Comparison of ENCODE assay signal across 8 cellular contexts in the genomic region with DNA sequence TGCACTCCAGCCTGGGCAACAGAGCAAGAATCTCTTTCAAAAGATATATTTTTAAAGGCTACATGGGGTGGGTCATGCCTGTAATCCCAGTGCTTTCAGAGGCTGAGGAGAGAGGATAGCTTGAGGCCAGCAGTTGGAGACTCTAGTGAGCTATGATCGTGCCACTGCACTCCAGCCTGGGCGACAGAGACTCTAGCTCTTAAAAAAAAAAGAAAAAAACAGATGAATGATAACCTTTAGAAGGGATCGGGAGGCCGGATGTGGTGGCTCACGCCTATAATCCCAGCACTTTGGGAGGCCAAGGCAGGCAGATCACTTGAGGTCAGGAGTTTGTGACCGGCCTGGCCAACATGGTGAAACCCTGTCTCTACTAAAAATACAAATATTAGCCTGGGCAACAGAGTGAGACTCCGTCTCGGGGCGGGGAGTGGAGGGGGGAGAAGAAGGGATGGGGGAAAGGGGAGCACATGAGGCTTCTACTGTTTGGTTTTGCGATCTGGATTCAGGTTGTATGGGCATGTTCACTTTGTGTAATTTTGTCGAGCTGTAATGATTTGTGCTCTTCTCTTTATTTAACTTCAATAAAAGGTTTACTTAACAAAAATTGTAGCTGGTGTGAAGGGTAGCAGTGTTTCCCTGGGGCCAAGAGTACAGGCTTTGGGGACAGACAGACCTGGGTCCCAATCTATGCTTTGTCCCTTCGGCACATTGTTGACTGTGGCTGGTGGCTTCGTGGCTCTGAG. TPM values are rescaled to one million over a fixed set of nuclear protein-coding genes. Genes with fewer than 3 reads are reported as not detected.
A peak's percentile ranks its signal among the peaks of the same experiment; 100 is the strongest.
DNase-seq lines count a peak whose midpoint lies in the region; ATAC-seq and TF ChIP-seq lines count a peak whose summit lies in the region.

No MANE protein-coding gene starts in this region.

- peaks cover 0 to 17% (median 4%) of the 10 kb centered on the region in 4 donors for H3K4me1 ChIP-seq in right lobe of liver
- peaks cover 4 to 21% (median 19%) of the 10 kb centered on the region in 4 donors for H3K4me1 ChIP-seq in tibial artery

- peak; percentile 72 for DNase-seq in activated effector memory CD4-positive, alpha-beta T cell treated with anti-CD3 and anti-CD28 coated beads, Interleukin-2, amount 50 U/mL, for 16 hours
- DNase-seq in activated effector memory CD4-positive, alpha-beta T cell treated with Interleukin-2 at 50 U/mL for 16 hours, result no peak
- DNase-seq in right lobe of liver (no peak), tibial artery (no peak), AML-193 (lab: John Stamatoyannopoulos, UW) (no peak), GM19240 (ENCODE audit: insufficient read length, low spot score) (no peak)

- 43% methylated on average over 10 of the region's 13 CpGs for WGBS in right lobe of liver (ENCODE audit: insufficient coverage, low coverage, low lambda C conversion rate, missing lambda C conversion rate)

- H3K9me3 ChIP-seq in right lobe of liver, result no peaks in the 10 kb centered on the region
- H3K9me3 ChIP-seq in tibial artery, result no peaks in the 10 kb centered on the region

- TF ChIP-seq POLR2A in right lobe of liver (IDR thresholded peaks at IDR 0.05), result no peak

- intact Hi-C loops in right lobe of liver (cut with DNase I) (no loop called here), tibial artery (cut with DNase I; ENCODE audit: low total_unique reads) (loop anchor here (5.0 to 10.0 kb wide), 2 partner anchors 123 to 175 kb away; a partner anchor contains a TSS)

- H3K36me3 ChIP-seq in right lobe of liver, result peaks cover 0 to 27% (median 12%) of the 10 kb centered on the region in 4 donors
- H3K36me3 ChIP-seq in tibial artery, result peaks cover 23 to 28% (median 27%) of the 10 kb centered on the region in 3 donors

- ATAC-seq in right lobe of liver (no peak), GM21360 (IDR thresholded peaks at IDR 0.05; ENCODE audit: unreplicated experiment) (no peak)

- TF ChIP-seq CTCF in right lobe of liver (IDR thresholded peaks at IDR 0.05), result no peak
- TF ChIP-seq CTCF in tibial artery (IDR thresholded peaks at IDR 0.05), result no peak

- H3K4me3 ChIP-seq in right lobe of liver (peak overlapping the region; percentile 61 to 74 (median 73)), tibial artery (peak overlapping the region; percentile 66 to 78)

- H3K27me3 ChIP-seq in right lobe of liver (no peaks in the 10 kb centered on the region), tibial artery (no peaks in the 10 kb centered on the region)

- peak overlapping the region; percentile 81 for H3K27ac ChIP-seq in angular gyrus (ENCODE audit: low read depth, low read length)
- peak overlapping the region; percentile 77 to 86 (median 82) for H3K27ac ChIP-seq in right lobe of liver
- H3K27ac ChIP-seq in tibial artery, result peak overlapping the region; percentile 90 to 91

RNA-seq across cellular contexts. Expression of a gene that starts 1.1 kb away (rescaled TPM):
- 100 to 1,000 TPM in 1 of 6 experiments, 10 to 100 TPM in 5; 40.0 to 106 (median 52.5) TPM for total RNA-seq in right lobe of liver

RNA-seq across cellular contexts. Expression of a gene that starts 27.0 kb away (rescaled TPM):
- 1 to 10 TPM; 1.5 to 5.4 (median 3.5) TPM for total RNA-seq in right lobe of liver

RNA-seq across cellular contexts. Expression of a gene that starts 35.4 kb away (rescaled TPM):
- 10 to 100 TPM in 1 of 6 experiments, 1 to 10 TPM in 5; 3.8 to 31.6 (median 3.9) TPM for total RNA-seq in right lobe of liver
